In genomic region chr19:38168632-38169031, GRCh38 we compare ENCODE assay signal across 20 cellular contexts. TPM values are rescaled to one million over a fixed set of nuclear protein-coding genes. Genes with fewer than 3 reads are reported as not detected.
"Had no signal": no experiment of that assay in that cellular context is flagged by ENCODE, and none has a peak within 500 bp of the region (broad histone marks: within the 10 kb centered on the region; RNA-seq: fewer than 3 reads in every experiment).

No MANE protein-coding gene starts in this region.

- H3K27ac Mint-ChIP-seq: activated naive CD4-positive, alpha-beta T cell treated with anti-CD3 and anti-CD28 coated beads, Interleukin-2, amount 50 U/mL, for 24 hours; naive thymus-derived CD4-positive, alpha-beta T cell; neural progenitor cell; stimulated activated effector memory CD8-positive, alpha-beta T cell treated with anti-CD3 and anti-CD28 coated beads, Interleukin-12 subunit alpha, Interleukin-12 subunit beta, amount 100 ng/mL, for 72 hours had no signal

- H3K27ac ChIP-seq: esophagus squamous epithelium, heart right ventricle, neural progenitor cell, ovary, right lobe of liver, stomach, VCaP had no signal

- H3K9me3 Mint-ChIP-seq: activated naive CD4-positive, alpha-beta T cell treated with anti-CD3 and anti-CD28 coated beads, Interleukin-2, amount 50 U/mL, for 24 hours; neural progenitor cell; stimulated activated effector memory CD8-positive, alpha-beta T cell treated with anti-CD3 and anti-CD28 coated beads, Interleukin-12 subunit alpha, Interleukin-12 subunit beta, amount 100 ng/mL, for 72 hours had no signal

- H3K4me3 ChIP-seq: esophagus squamous epithelium, heart right ventricle, neural progenitor cell, ovary, right lobe of liver, smooth muscle cell, stomach had no signal

- DNase-seq: activated CD4-positive, alpha-beta T cell treated with anti-CD3 and anti-CD28 coated beads for 1 hour; activated CD4-positive, alpha-beta T cell treated with anti-CD3 and anti-CD28 coated beads, Interleukin-2, amount 50 U/mL, for 4 hours; activated gamma-delta T cell; effector CD4-positive, alpha-beta T cell; esophagus squamous epithelium; heart right ventricle; left ventricle myocardium superior; mesenchymal stem cell; naive thymus-derived CD4-positive, alpha-beta T cell; ovary; right lobe of liver; stimulated activated CD4-positive, alpha-beta T cell treated with anti-CD3 and anti-CD28 coated beads, Interleukin-4, amount 100 ng/mL, for 24 hours; stomach; T-helper 9 cell; trophoblast cell had no signal

- H2AFZ ChIP-seq: neural progenitor cell had no signal

- H3K4me2 ChIP-seq: neural progenitor cell, smooth muscle cell had no signal

- H3K36me3 ChIP-seq: neural progenitor cell, ovary had no signal

- H3K4me1 ChIP-seq: neural progenitor cell, right lobe of liver, stomach had no signal

- H3K4me1 Mint-ChIP-seq: activated naive CD4-positive, alpha-beta T cell treated with anti-CD3 and anti-CD28 coated beads, Interleukin-2, amount 50 U/mL, for 24 hours; stimulated activated effector memory CD8-positive, alpha-beta T cell treated with anti-CD3 and anti-CD28 coated beads, Interleukin-12 subunit alpha, Interleukin-12 subunit beta, amount 100 ng/mL, for 72 hours had no signal

- H3K9me3 ChIP-seq: esophagus squamous epithelium, heart right ventricle, ovary, right lobe of liver, stomach had no signal

- H3K4me3 Mint-ChIP-seq: activated naive CD4-positive, alpha-beta T cell treated with anti-CD3 and anti-CD28 coated beads, Interleukin-2, amount 50 U/mL, for 24 hours; naive thymus-derived CD4-positive, alpha-beta T cell; neural progenitor cell; stimulated activated effector memory CD8-positive, alpha-beta T cell treated with anti-CD3 and anti-CD28 coated beads, Interleukin-12 subunit alpha, Interleukin-12 subunit beta, amount 100 ng/mL, for 72 hours had no signal

- ATAC-seq: heart right ventricle; left ventricle myocardium superior; naive thymus-derived CD4-positive, alpha-beta T cell; right lobe of liver; stimulated activated effector memory CD8-positive, alpha-beta T cell treated with anti-CD3 and anti-CD28 coated beads, Interleukin-12 subunit alpha, Interleukin-12 subunit beta, amount 100 ng/mL, for 72 hours had no signal

- H3K27me3 ChIP-seq: esophagus squamous epithelium, heart right ventricle, neural progenitor cell, ovary, right lobe of liver, stomach had no signal

- H3K27me3 Mint-ChIP-seq: activated naive CD4-positive, alpha-beta T cell treated with anti-CD3 and anti-CD28 coated beads, Interleukin-2, amount 50 U/mL, for 24 hours; naive thymus-derived CD4-positive, alpha-beta T cell had no signal

RNA-seq across cellular contexts. Expression of gene DPF1, which starts 55.4 kb away (rescaled TPM):
- total RNA-seq: right lobe of liver, stomach had no signal
- polyA plus RNA-seq: naive thymus-derived CD4-positive, alpha-beta T cell had no signal
